Comparison of ENCODE assay signal across 18 cellular contexts in the genomic region with DNA sequence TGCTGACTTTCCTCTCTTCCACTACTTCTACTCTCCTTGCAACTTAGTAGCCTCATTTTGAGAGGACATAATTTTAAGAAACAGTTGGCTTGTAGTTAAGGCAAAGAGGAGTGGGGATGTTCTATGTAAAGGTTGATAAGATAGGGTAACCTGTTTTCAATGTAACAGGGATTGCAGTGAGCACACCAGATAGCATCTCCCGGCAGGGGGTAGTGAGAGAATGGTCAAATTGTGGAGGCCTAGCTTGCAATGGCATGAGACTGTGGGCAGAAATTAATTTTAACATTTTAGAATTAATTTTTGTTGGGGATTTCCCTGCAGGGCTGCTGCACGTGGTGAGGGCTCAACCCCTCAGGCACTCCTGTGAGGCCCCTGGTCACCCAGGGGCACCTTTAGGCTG.
"Had no signal": no experiment of that assay in that cellular context is flagged by ENCODE, and none has a peak within 500 bp of the region (broad histone marks: within the 10 kb centered on the region; RNA-seq: fewer than 3 reads in every experiment).

No MANE protein-coding gene starts in this region.

- H3K4me3 ChIP-seq: pancreas, right lobe of liver, thyroid gland had no signal

- H3K27me3 Mint-ChIP-seq: stimulated activated memory B cell treated with anti-CD40 and anti-IgM and Interleukin-4, amounts not matched to agents 10 μg/mL and 1 μg/mL and 100 μg/mL, for 72 hours had no signal

- H3K27ac Mint-ChIP-seq: activated CD8-positive, alpha-beta memory T cell treated with anti-CD3 and anti-CD28 coated beads, Interleukin-2, amount 10 ng/mL, durations not matched to agents 7 days and 5 days; activated naive CD4-positive, alpha-beta T cell treated with anti-CD3 and anti-CD28 coated beads, Interleukin-2, amount 50 U/mL, for 72 hours; activated T-helper 2 cell treated with anti-CD3 and anti-CD28 coated beads, Interferon-gamma antibody, Interleukin-2, Interleukin-4, amounts not matched to agents 10 μg/mL and 5 μg/mL and 100 μg/mL, durations not matched to agents 14 hours and 24 hours and 36 hours; stimulated activated memory B cell treated with anti-CD40 and anti-IgM and Interleukin-4, amounts not matched to agents 10 μg/mL and 1 μg/mL and 100 μg/mL, for 72 hours; T-helper 1 cell treated with Interleukin-12 subunit alpha and Interleukin-12 subunit beta and Interleukin-4 antibody, amounts not matched to agents 30 μg/mL and 1 μg/mL, for 36 hours had no signal

- H3K27me3 ChIP-seq: neutrophil, pancreas, right lobe of liver, thyroid gland had no signal

- H3K4me3 Mint-ChIP-seq: activated CD8-positive, alpha-beta memory T cell treated with anti-CD3 and anti-CD28 coated beads, Interleukin-2, amount 10 ng/mL, durations not matched to agents 7 days and 5 days; stimulated activated memory B cell treated with anti-CD40 and anti-IgM and Interleukin-4, amounts not matched to agents 10 μg/mL and 1 μg/mL and 100 μg/mL, for 72 hours; T-helper 1 cell treated with Interleukin-12 subunit alpha and Interleukin-12 subunit beta and Interleukin-4 antibody, amounts not matched to agents 30 μg/mL and 1 μg/mL, for 36 hours had no signal

- DNase-seq: activated CD8-positive, alpha-beta memory T cell treated with anti-CD3 and anti-CD28 coated beads, Interleukin-2, amount 10 ng/mL, durations not matched to agents 7 days and 5 days; amniotic stem cell; dermis blood vessel endothelial cell; foreskin fibroblast; left cardiac atrium; mesenchymal stem cell; natural killer cell; pancreas; right lobe of liver; stimulated activated CD4-positive, alpha-beta T cell treated with anti-CD3 and anti-CD28 coated beads, Interleukin-4, amount 100 ng/mL, for 24 hours; thyroid gland had no signal

- H3K27ac ChIP-seq: epithelial cell of prostate, neutrophil, pancreas, right lobe of liver, thyroid gland had no signal

- H3K9me3 ChIP-seq: neutrophil, pancreas, right lobe of liver, thyroid gland had no signal

- H3K36me3 Mint-ChIP-seq: stimulated activated memory B cell treated with anti-CD40 and anti-IgM and Interleukin-4, amounts not matched to agents 10 μg/mL and 1 μg/mL and 100 μg/mL, for 72 hours had no signal

- H3K36me3 ChIP-seq: neutrophil, pancreas, right lobe of liver, thyroid gland had no signal

- H3K4me1 ChIP-seq: pancreas, right lobe of liver, thyroid gland had no signal

- H3K9me3 Mint-ChIP-seq: activated T-helper 2 cell treated with anti-CD3 and anti-CD28 coated beads, Interferon-gamma antibody, Interleukin-2, Interleukin-4, amounts not matched to agents 10 μg/mL and 5 μg/mL and 100 μg/mL, durations not matched to agents 14 hours and 24 hours and 36 hours; stimulated activated memory B cell treated with anti-CD40 and anti-IgM and Interleukin-4, amounts not matched to agents 10 μg/mL and 1 μg/mL and 100 μg/mL, for 72 hours; T-helper 1 cell treated with Interleukin-12 subunit alpha and Interleukin-12 subunit beta and Interleukin-4 antibody, amounts not matched to agents 30 μg/mL and 1 μg/mL, for 36 hours had no signal

- ATAC-seq: activated CD4-positive, CD25-positive, alpha-beta regulatory T cell treated with anti-CD3 and anti-CD28 coated beads, Interleukin-2, amount 50 U/mL, for 24 hours; activated CD8-positive, alpha-beta memory T cell treated with anti-CD3 and anti-CD28 coated beads, Interleukin-2, amount 10 ng/mL, durations not matched to agents 7 days and 5 days; activated naive CD4-positive, alpha-beta T cell treated with anti-CD3 and anti-CD28 coated beads, Interleukin-2, amount 50 U/mL, for 72 hours; left cardiac atrium; natural killer cell; pancreas; right lobe of liver; stimulated activated memory B cell treated with anti-CD40 and anti-IgM and Interleukin-4, amounts not matched to agents 10 μg/mL and 1 μg/mL and 100 μg/mL, for 72 hours had no signal
